In genomic region chr17:80621335-80622169, GRCh38 we compare ENCODE assay signal across 13 cellular contexts.
DNase-seq lines count a peak whose midpoint lies in the region; ATAC-seq lines count a peak whose summit lies in the region.
"Had no signal": no experiment of that assay in that cellular context is flagged by ENCODE, and none has a peak within 500 bp of the region (broad histone marks: within the 10 kb centered on the region; RNA-seq: fewer than 3 reads in every experiment).

No MANE protein-coding gene starts in this region.

- H3K9ac ChIP-seq in skeletal muscle tissue (ENCODE audit: low read depth in 1 of 3, low read length in 3 of 3), result peak overlapping the region in 2 of 3 donors; percentile 5 to 16
- H3K9ac ChIP-seq: GM23248 had no signal

- H3K4me3 ChIP-seq in skeletal muscle tissue (ENCODE audit: low read length in 3 of 3), result no peak overlapping the region
- H3K4me3 ChIP-seq: GM23248 had no signal

- peaks cover 25% of the 10 kb centered on the region for H3K36me3 Mint-ChIP-seq in activated naive CD4-positive, alpha-beta T cell treated with anti-CD3 and anti-CD28 coated beads, Interleukin-2, amount 10 ng/mL, durations not matched to agents 7 days and 5 days
- H3K36me3 Mint-ChIP-seq in activated T-helper 17 cell treated with anti-CD3 and anti-CD28 coated beads, Interleukin-2, amount 50 U/mL, for 72 hours (ENCODE audit: low read depth), result peaks cover 21% of the 10 kb centered on the region

- peaks cover 49% of the 10 kb centered on the region for H3K4me1 Mint-ChIP-seq in activated naive CD4-positive, alpha-beta T cell treated with anti-CD3 and anti-CD28 coated beads, Interleukin-2, amount 10 ng/mL, durations not matched to agents 7 days and 5 days
- H3K4me1 Mint-ChIP-seq in activated T-helper 17 cell treated with anti-CD3 and anti-CD28 coated beads, Interleukin-2, amount 50 U/mL, for 72 hours, result peaks cover 15% of the 10 kb centered on the region

- in situ Hi-C loops in KBM-7 (cut with MboI; ENCODE audit: low pct_unique_long_range_greater_than_20kb, low sequenced_read_pairs), result no loop called here

- peak overlapping the region; percentile 40 for H3K27ac Mint-ChIP-seq in activated naive CD4-positive, alpha-beta T cell treated with anti-CD3 and anti-CD28 coated beads, Interleukin-2, amount 10 ng/mL, durations not matched to agents 7 days and 5 days
- peak overlapping the region; percentile 70 for H3K27ac Mint-ChIP-seq in activated T-helper 17 cell treated with anti-CD3 and anti-CD28 coated beads, Interleukin-2, amount 50 U/mL, for 72 hours
- H3K27ac Mint-ChIP-seq: B cell had no signal

- no peak for ATAC-seq in activated T-helper 17 cell treated with anti-CD3 and anti-CD28 coated beads, Interleukin-2, amount 50 U/mL, for 72 hours (replicated peaks)
- ATAC-seq in HG03095 (IDR thresholded peaks at IDR 0.05; ENCODE audit: unreplicated experiment), result no peak

- H3K27ac ChIP-seq in skeletal muscle tissue (ENCODE audit: low read depth, low read length), result no peak overlapping the region
- H3K27ac ChIP-seq: GM23248 had no signal

- H3K36me3 ChIP-seq in skeletal muscle tissue (ENCODE audit: control insufficient read depth in 3 of 3, insufficient read depth in 3 of 3, low read length in 3 of 3), result peaks cover 0 to 5% (median 2%) of the 10 kb centered on the region in 3 donors

- H3K27me3 ChIP-seq in skeletal muscle tissue (ENCODE audit: control insufficient read depth in 3 of 3, insufficient read depth in 3 of 3, low read length in 3 of 3), result no peaks in the 10 kb centered on the region

- no peaks in the 10 kb centered on the region for H3K27me3 Mint-ChIP-seq in activated naive CD4-positive, alpha-beta T cell treated with anti-CD3 and anti-CD28 coated beads, Interleukin-2, amount 10 ng/mL, durations not matched to agents 7 days and 5 days
- H3K27me3 Mint-ChIP-seq in activated T-helper 17 cell treated with anti-CD3 and anti-CD28 coated beads, Interleukin-2, amount 50 U/mL, for 72 hours, result no peaks in the 10 kb centered on the region
- H3K27me3 Mint-ChIP-seq: B cell had no signal

- DNase-seq in activated naive CD4-positive, alpha-beta T cell treated with anti-CD3 and anti-CD28 coated beads, Interleukin-2, amount 10 ng/mL, durations not matched to agents 7 days and 5 days, result no peak
- no peak for DNase-seq in activated naive CD4-positive, alpha-beta T cell (lab: John Stamatoyannopoulos, UW)
- peak; percentile 11 for DNase-seq in KBM-7
- no peak for DNase-seq in mesenteric fat pad (ENCODE audit: low spot score)
- DNase-seq in inferior parietal cortex (ENCODE audit: extremely low spot score), result no peak
- DNase-seq: activated CD4-positive, alpha-beta T cell treated with anti-CD3 and anti-CD28 coated beads, Interleukin-2, amount 50 U/mL, for 4 hours; GM23248; NCI-H2107; stimulated activated CD4-positive, alpha-beta T cell treated with anti-CD3 and anti-CD28 coated beads, Interleukin-2, amount 100 ng/mL, for 48 hours had no signal

- CTCF ChIA-PET in activated naive CD4-positive, alpha-beta T cell treated with anti-CD3 and anti-CD28 coated beads, Interleukin-2, amount 10 ng/mL, durations not matched to agents 7 days and 5 days (lab: Charles Lee), result interaction anchor here (0.8 to 1.4 kb wide), 3 partner anchors 30 to 72 kb away, joined by 3 to 4 read pairs (median 3); no protein-coding TSS in a partner anchor

- no peak overlapping the region for H3K4me3 Mint-ChIP-seq in activated naive CD4-positive, alpha-beta T cell treated with anti-CD3 and anti-CD28 coated beads, Interleukin-2, amount 10 ng/mL, durations not matched to agents 7 days and 5 days
- peak overlapping the region; percentile 41 for H3K4me3 Mint-ChIP-seq in activated T-helper 17 cell treated with anti-CD3 and anti-CD28 coated beads, Interleukin-2, amount 50 U/mL, for 72 hours
- H3K4me3 Mint-ChIP-seq: B cell had no signal

- H3K9me3 ChIP-seq in skeletal muscle tissue (ENCODE audit: control insufficient read depth in 3 of 3, low read length in 3 of 3), result no peaks in the 10 kb centered on the region

- H3K9me3 Mint-ChIP-seq in activated naive CD4-positive, alpha-beta T cell treated with anti-CD3 and anti-CD28 coated beads, Interleukin-2, amount 10 ng/mL, durations not matched to agents 7 days and 5 days, result no peaks in the 10 kb centered on the region
- H3K9me3 Mint-ChIP-seq in activated T-helper 17 cell treated with anti-CD3 and anti-CD28 coated beads, Interleukin-2, amount 50 U/mL, for 72 hours, result no peaks in the 10 kb centered on the region

- H3K4me1 ChIP-seq in skeletal muscle tissue (ENCODE audit: control insufficient read depth in 3 of 3, insufficient read depth in 3 of 3, low read length in 3 of 3), result peaks cover 20 to 39% (median 30%) of the 10 kb centered on the region in 3 donors
